Comparison of ENCODE assay signal across 9 cellular contexts in the genomic region with DNA sequence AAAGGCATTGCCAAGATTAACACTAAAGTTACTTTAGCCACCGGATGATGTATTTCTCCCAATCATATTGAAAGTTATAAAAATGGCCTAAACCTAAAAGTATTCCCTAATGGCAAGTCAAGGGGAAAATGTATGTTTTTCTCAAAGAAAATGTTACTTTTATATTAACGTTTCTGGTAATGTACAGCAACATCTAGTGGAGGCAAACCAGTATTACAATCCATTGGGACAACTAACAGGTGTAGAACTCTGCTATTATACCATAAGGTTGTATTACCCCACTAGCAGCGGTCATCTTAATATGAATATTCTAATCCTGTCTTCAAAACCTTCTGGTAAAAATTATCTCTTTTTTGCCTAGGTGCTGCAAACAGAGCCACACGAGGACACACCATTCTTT.
A peak's percentile ranks its signal among the peaks of the same experiment; 100 is the strongest.
DNase-seq lines count a peak whose midpoint lies in the region; TF ChIP-seq lines count a peak whose summit lies in the region.
"Had no signal": no experiment of that assay in that cellular context is flagged by ENCODE, and none has a peak within 500 bp of the region (broad histone marks: within the 10 kb centered on the region; RNA-seq: fewer than 3 reads in every experiment).

No MANE protein-coding gene starts in this region.

- in situ Hi-C loops in brain microvascular endothelial cell (cut with HindIII; ENCODE audit: low pct_ligation_motif_present, low sequenced_read_pairs): no loop called here

- no peaks in the 10 kb centered on the region for H3K9me3 Mint-ChIP-seq in activated naive CD8-positive, alpha-beta T cell treated with anti-CD3 and anti-CD28 coated beads for 36 hours
- H3K9me3 Mint-ChIP-seq: activated naive CD4-positive, alpha-beta T cell treated with anti-CD3 and anti-CD28 coated beads, Interleukin-2, amount 50 U/mL, for 72 hours had no signal

- H3K27ac Mint-ChIP-seq in activated naive CD8-positive, alpha-beta T cell treated with anti-CD3 and anti-CD28 coated beads for 36 hours: no peak overlapping the region
- H3K27ac Mint-ChIP-seq: activated naive CD4-positive, alpha-beta T cell treated with anti-CD3 and anti-CD28 coated beads, Interleukin-2, amount 50 U/mL, for 72 hours had no signal

- intact Hi-C loops in adrenal gland (cut with DNase I): loop anchor here (5.0 to 10.0 kb wide), 3 partner anchors 213 to 496 kb away; no protein-coding TSS in a partner anchor

- no peaks in the 10 kb centered on the region for H3K9me3 ChIP-seq in adrenal gland (replicated peaks in 1 of 3)

- no peak overlapping the region for H3K4me3 Mint-ChIP-seq in activated naive CD8-positive, alpha-beta T cell treated with anti-CD3 and anti-CD28 coated beads for 36 hours

- no peak for TF ChIP-seq POLR2A in adrenal gland (IDR thresholded peaks at IDR 0.05)

- 13 to 31% (median 25%) methylated on average over 4 of the region's 4 CpGs for WGBS in adrenal gland, 4 donors

- no peaks in the 10 kb centered on the region for H3K4me1 Mint-ChIP-seq in activated naive CD8-positive, alpha-beta T cell treated with anti-CD3 and anti-CD28 coated beads for 36 hours

- H3K4me1 ChIP-seq in adrenal gland (replicated peaks in 1 of 2): no peaks in the 10 kb centered on the region

- TF ChIP-seq CTCF in AG09309 (IDR thresholded peaks at IDR 0.05; ENCODE audit: control insufficient read depth, insufficient read depth, low read depth, low read length, missing control alignments) (peak; percentile 45), adrenal gland (IDR thresholded peaks at IDR 0.05) (peak; percentile 48 to 76 (median 66)), brain microvascular endothelial cell (IDR thresholded peaks at IDR 0.05; ENCODE audit: low read depth, low read length, missing control alignments) (no peak)

- H3K27me3 Mint-ChIP-seq in activated naive CD8-positive, alpha-beta T cell treated with anti-CD3 and anti-CD28 coated beads for 36 hours: no peaks in the 10 kb centered on the region

- peak; percentile 3 for DNase-seq in AG09309 (ENCODE audit: low read depth)
- DNase-seq in HT-29 (ENCODE audit: low spot score): peak; percentile 9
- peak in 1 of 7 donors; percentile 7 for DNase-seq in adrenal gland
- peak; percentile 33 for DNase-seq in kidney tubule cell (ENCODE audit: low spot score)
- DNase-seq in brain microvascular endothelial cell: no peak
- no peak for DNase-seq in occipital lobe (lab: John Stamatoyannopoulos, UW)
- DNase-seq in epidermal melanocyte (ENCODE audit: insufficient read length, low spot score): no peak
- DNase-seq in activated naive CD8-positive, alpha-beta T cell treated with anti-CD3 and anti-CD28 coated beads for 36 hours: no peak

- H3K27me3 ChIP-seq in adrenal gland (no peaks in the 10 kb centered on the region), brain microvascular endothelial cell (replicated peaks) (no peaks in the 10 kb centered on the region)

- H3K27ac ChIP-seq in adrenal gland (no peak overlapping the region), brain microvascular endothelial cell (no peak overlapping the region)

- no peaks in the 10 kb centered on the region for H3K36me3 Mint-ChIP-seq in activated naive CD8-positive, alpha-beta T cell treated with anti-CD3 and anti-CD28 coated beads for 36 hours
- H3K36me3 Mint-ChIP-seq: activated naive CD4-positive, alpha-beta T cell treated with anti-CD3 and anti-CD28 coated beads, Interleukin-2, amount 50 U/mL, for 72 hours had no signal

- H3K36me3 ChIP-seq in adrenal gland (replicated peaks in 1 of 2): no peaks in the 10 kb centered on the region
- no peaks in the 10 kb centered on the region for H3K36me3 ChIP-seq in brain microvascular endothelial cell (replicated peaks)

- no peak overlapping the region for H3K4me3 ChIP-seq in AG09309 (ENCODE audit: control insufficient read depth, low read depth, low read length)
- no peak overlapping the region for H3K4me3 ChIP-seq in adrenal gland
- H3K4me3 ChIP-seq in brain microvascular endothelial cell (ENCODE audit: low read depth, low read length): no peak overlapping the region

Comparison
In these comparisons a context has a peak if more than half of its experiments do, and no peak if none do; other contexts are left out.
1. DNase-seq: peak in AG09309 (single experiment), HT-29 (single experiment) and kidney tubule cell (single experiment); none in brain microvascular endothelial cell (single experiment), occipital lobe (single experiment), epidermal melanocyte (single experiment) and activated naive CD8-positive, alpha-beta T cell treated with anti-CD3 and anti-CD28 coated beads for 36 hours (single experiment).